In the genomic region with DNA sequence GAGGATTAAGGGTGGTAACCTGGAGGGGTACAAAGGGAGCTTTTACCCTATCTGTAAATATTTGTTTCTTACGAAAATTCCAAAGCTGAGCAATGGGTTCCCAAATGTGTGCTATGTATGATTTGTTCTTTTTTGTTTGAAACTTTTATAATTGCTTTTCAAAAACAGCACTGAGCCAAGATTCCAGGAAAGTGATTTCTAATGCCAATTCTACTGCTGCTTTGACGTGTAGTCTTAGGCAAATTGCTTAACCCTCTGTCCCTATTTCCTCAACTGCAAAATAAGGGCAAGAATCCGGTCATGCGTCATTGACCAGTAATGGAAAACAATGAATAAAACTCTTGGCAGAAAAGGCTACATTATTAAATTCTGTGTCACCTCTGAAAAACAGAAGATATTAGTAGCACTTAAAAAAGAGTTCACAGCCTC, we compare ENCODE assay signal across 10 cellular contexts.
DNase-seq lines count a peak whose midpoint lies in the region; ATAC-seq and TF ChIP-seq lines count a peak whose summit lies in the region.
"Had no signal": no experiment of that assay in that cellular context is flagged by ENCODE, and none has a peak within 500 bp of the region (broad histone marks: within the 10 kb centered on the region; RNA-seq: fewer than 3 reads in every experiment).

No MANE protein-coding gene starts in this region.

- WGBS in body of pancreas, 2 donors: 69 to 80% methylated on average over 4 of the region's 4 CpGs
- 49 to 85% (median 80%) methylated on average over 4 of the region's 4 CpGs for WGBS in stomach, 5 donors

- no peaks in the 10 kb centered on the region for H3K9me2 ChIP-seq in HCT116 (ENCODE audit: insufficient read depth)

- TF ChIP-seq POLR2A in HCT116 (IDR thresholded peaks at IDR 0.05; ENCODE audit: borderline replicate concordance, extremely low read depth, insufficient read depth, insufficient read length) (no peak), body of pancreas (IDR thresholded peaks at IDR 0.05) (no peak), stomach (IDR thresholded peaks at IDR 0.05) (no peak)

- peak; percentile 82 for TF ChIP-seq EP300 in stomach (IDR thresholded peaks at IDR 0.05)

- ATAC-seq in HCT116: no peak
- ATAC-seq in body of pancreas: peak; percentile 53
- ATAC-seq in left ventricle myocardium superior: peak; percentile 74
- ATAC-seq in mucosa of descending colon: no peak
- no peak for ATAC-seq in HG02759 (IDR thresholded peaks at IDR 0.05; ENCODE audit: unreplicated experiment)

- H3K9me3 ChIP-seq in HCT116 (ENCODE audit: control insufficient read depth in 1 of 2, insufficient read depth in 1 of 2, low read depth in 1 of 2, low read length in 2 of 2): no peaks in the 10 kb centered on the region
- H3K9me3 ChIP-seq in body of pancreas: no peaks in the 10 kb centered on the region
- no peaks in the 10 kb centered on the region for H3K9me3 ChIP-seq in stomach
- H3K9me3 ChIP-seq in mucosa of descending colon: no peaks in the 10 kb centered on the region

- no peak for DNase-seq in HCT116 (ENCODE audit: low read depth, low spot score)
- peak in 1 of 4 donors; percentile 24 for DNase-seq in body of pancreas
- DNase-seq in left ventricle myocardium superior: no peak
- DNase-seq in stomach: no peak
- no peak for DNase-seq in mucosa of descending colon
- DNase-seq in amniotic stem cell (lab: John Stamatoyannopoulos, UW): no peak
- no peak for DNase-seq in COR-L47 (lab: John Stamatoyannopoulos, UW)
- DNase-seq: effector CD4-positive, alpha-beta T cell; NCI-H1092 treated with DMSO at 0.1 percent for 48 hours had no signal

- H3K9ac ChIP-seq in HCT116 (ENCODE audit: low read length): no peak overlapping the region

- CTCF ChIA-PET in HCT116 (lab: Charles Lee): no interaction called here

- H3K4me1 ChIP-seq in HCT116 (ENCODE audit: control insufficient read depth in 1 of 2, insufficient read depth in 2 of 2, low read length in 2 of 2): peaks cover 12 to 43% of the 10 kb centered on the region in 2 experiments
- no peaks in the 10 kb centered on the region for H3K4me1 ChIP-seq in body of pancreas
- no peaks in the 10 kb centered on the region for H3K4me1 ChIP-seq in stomach
- no peaks in the 10 kb centered on the region for H3K4me1 ChIP-seq in mucosa of descending colon (ENCODE audit: low read depth)

- no peak for TF ChIP-seq RAD21 in HCT116 (IDR thresholded peaks at IDR 0.05; ENCODE audit: low read depth)

- TF ChIP-seq CTCF in HCT116 (IDR thresholded peaks at IDR 0.05 in 2 of 3, conservative IDR thresholded peaks at IDR 0.05 in 1 of 3; ENCODE audit: borderline replicate concordance in 1 of 3, insufficient read depth in 1 of 3, low read depth in 2 of 3, low read length in 2 of 3) (no peak), body of pancreas (IDR thresholded peaks at IDR 0.05) (no peak), stomach (IDR thresholded peaks at IDR 0.05) (no peak), mucosa of descending colon (IDR thresholded peaks at IDR 0.05) (no peak)

- H3K4me2 ChIP-seq in HCT116 (ENCODE audit: low read length): peak overlapping the region; percentile 35

- H2AFZ ChIP-seq in HCT116 (ENCODE audit: low read depth, low read length, poor library complexity, severe bottlenecking): no peak overlapping the region

- intact Hi-C loops in HCT116 (cut with micrococcal nuclease) (no loop called here), body of pancreas (cut with DNase I) (no loop called here), left ventricle myocardium superior (cut with micrococcal nuclease) (no loop called here), stomach (cut with DNase I; ENCODE audit: low total_unique reads) (no loop called here), mucosa of descending colon (cut with DNase I, micrococcal nuclease) (no loop called here)

- RAD21 ChIA-PET in HCT116 (lab: Charles Lee; ENCODE audit: low non-redundant PET in 1 of 2, low total read pairs in 2 of 2, uncharacterized antibody in 2 of 2, unreplicated experiment in 2 of 2): no interaction called here

- peak overlapping the region; percentile 28; the same call in 1 of the 2 replicates for H3K27ac ChIP-seq in HCT116 (ENCODE audit: low read depth, low read length)
- no peak overlapping the region for H3K27ac ChIP-seq in body of pancreas
- peak overlapping the region in 3 of 5 donors; percentile 34 to 69 (median 59) for H3K27ac ChIP-seq in stomach

- H3K4me3 ChIP-seq in HCT116 (replicated peaks in 1 of 2; ENCODE audit: low read depth in 1 of 2, low read length in 2 of 2): no peak overlapping the region
- no peak overlapping the region for H3K4me3 ChIP-seq in body of pancreas
- H3K4me3 ChIP-seq in stomach: no peak overlapping the region
- no peak overlapping the region for H3K4me3 ChIP-seq in mucosa of descending colon

- POLR2A ChIA-PET in HCT116 (lab: Charles Lee): no interaction called here

- H3K27me3 ChIP-seq in HCT116 (ENCODE audit: insufficient read depth, low read length): no peaks in the 10 kb centered on the region
- no peaks in the 10 kb centered on the region for H3K27me3 ChIP-seq in body of pancreas
- H3K27me3 ChIP-seq in stomach: no peaks in the 10 kb centered on the region

- BruUV-seq in HCT116 (replicated peaks; lab: Mats Ljungman, UMichigan): no TSS peak

- H4K20me1 ChIP-seq in HCT116 (ENCODE audit: insufficient read depth): no peaks in the 10 kb centered on the region

- H3K36me3 ChIP-seq in HCT116 (ENCODE audit: control insufficient read depth in 1 of 2, insufficient read depth in 2 of 2, low read length in 2 of 2) (no peaks in the 10 kb centered on the region), body of pancreas (replicated peaks in 1 of 2; ENCODE audit: insufficient read depth in 1 of 2, low read depth in 2 of 2) (no peaks in the 10 kb centered on the region), stomach (no peaks in the 10 kb centered on the region), mucosa of descending colon (ENCODE audit: low read depth) (no peaks in the 10 kb centered on the region)

- H3K79me2 ChIP-seq in HCT116 (ENCODE audit: insufficient read depth, low read length): no peaks in the 10 kb centered on the region

TF ChIP-seq in HCT116, 20 proteins besides CTCF, POLR2A, EP300 and RAD21:
- TF ChIP-seq EZH2phosphoT487 (IDR thresholded peaks at IDR 0.05; ENCODE audit: borderline replicate concordance): no peak
- TF ChIP-seq MAX (IDR thresholded peaks at IDR 0.05): no peak
- peak; percentile 42; the same call in 1 of the 2 replicates for TF ChIP-seq CEBPB (IDR thresholded peaks at IDR 0.05; ENCODE audit: low read depth)

Comparison
In these comparisons a context has a peak if more than half of its experiments do, and no peak if none do; other contexts are left out.
1. ATAC-seq: peak in body of pancreas (single experiment) and left ventricle myocardium superior (single experiment); none in HCT116 (single experiment), mucosa of descending colon (single experiment) and HG02759 (single experiment).
2. H3K27ac ChIP-seq: peak in HCT116 (single experiment) and stomach (3 of 5); none in body of pancreas (0 of 4).